Comparison of ENCODE assay signal across 15 cellular contexts in genomic region chr4:146442801-146443200, GRCh38.
DNase-seq lines count a peak whose midpoint lies in the region; ATAC-seq and TF ChIP-seq lines count a peak whose summit lies in the region.
"Had no signal": no experiment of that assay in that cellular context is flagged by ENCODE, and none has a peak within 500 bp of the region (broad histone marks: within the 10 kb centered on the region; RNA-seq: fewer than 3 reads in every experiment).

No MANE protein-coding gene starts in this region.

- no peak overlapping the region for H2AFZ ChIP-seq in GM23338
- no peak overlapping the region for H2AFZ ChIP-seq in SK-N-SH (ENCODE audit: low read depth)
- no peak overlapping the region for H2AFZ ChIP-seq in smooth muscle cell (ENCODE audit: low read depth)
- H2AFZ ChIP-seq: parathyroid adenoma had no signal

- TF ChIP-seq CTCF in GM23338 (conservative IDR thresholded peaks at IDR 0.05; ENCODE audit: low read depth in 2 of 2) (no peak), SK-N-SH (IDR thresholded peaks at IDR 0.05) (no peak), fibroblast of mammary gland (conservative IDR thresholded peaks at IDR 0.05; ENCODE audit: control insufficient read depth, insufficient read depth, low read depth, low read length) (no peak), smooth muscle cell (IDR thresholded peaks at IDR 0.05; ENCODE audit: borderline replicate concordance, insufficient read depth, poor library complexity, severe bottlenecking) (no peak)

- H3K9ac ChIP-seq in SK-N-SH: no peak overlapping the region
- H3K9ac ChIP-seq in smooth muscle cell (ENCODE audit: low read depth): no peak overlapping the region
- H3K9ac ChIP-seq: parathyroid adenoma had no signal

- H3K9me2 ChIP-seq in GM23338 (ENCODE audit: insufficient read depth) (no peaks in the 10 kb centered on the region), SK-N-SH (no peaks in the 10 kb centered on the region)

- H3K27me3 Mint-ChIP-seq in GM23338 (ENCODE audit: insufficient read depth, low read depth, poor library complexity): peaks cover 5% of the 10 kb centered on the region
- H3K27me3 Mint-ChIP-seq: activated naive CD8-positive, alpha-beta T cell treated with anti-CD3 and anti-CD28 coated beads, Interleukin-2, amount 10 ng/mL, durations not matched to agents 7 days and 5 days; activated T-cell treated with anti-CD3 and anti-CD28 coated beads, Interleukin-2, amount 50 U/mL, for 24 hours; CD4-positive, CD25-positive, alpha-beta regulatory T cell; stimulated activated naive CD8-positive, alpha-beta T cell treated with anti-CD3 and anti-CD28 coated beads, Interleukin-15, amount 100 ng/mL, for 72 hours had no signal

- CTCF ChIA-PET in SK-N-SH (lab: Yijun Ruan, JAX): interaction anchor here (1.1 to 1.4 kb wide), 2 partner anchors 9 to 206 kb away, joined by 3 read pairs; no protein-coding TSS in a partner anchor

- no peak for ATAC-seq in GM23338
- ATAC-seq: left lobe of liver; stimulated activated naive CD8-positive, alpha-beta T cell treated with anti-CD3 and anti-CD28 coated beads, Interleukin-15, amount 100 ng/mL, for 72 hours had no signal

- H3K27ac ChIP-seq in GM23338 (ENCODE audit: low read depth) (no peak overlapping the region), SK-N-SH (ENCODE audit: low read depth in 2 of 2, low read length in 1 of 2) (no peak overlapping the region), smooth muscle cell (ENCODE audit: low read depth) (peak overlapping the region; percentile 22)
- H3K27ac ChIP-seq: parathyroid adenoma had no signal

- H4K20me1 ChIP-seq in GM23338 (replicated peaks; ENCODE audit: insufficient read depth) (no peaks in the 10 kb centered on the region), SK-N-SH (ENCODE audit: insufficient read depth) (no peaks in the 10 kb centered on the region), smooth muscle cell (ENCODE audit: low read depth) (no peaks in the 10 kb centered on the region)

- peak overlapping the region; percentile 85 for H3K27ac Mint-ChIP-seq in GM23338
- H3K27ac Mint-ChIP-seq: activated naive CD8-positive, alpha-beta T cell treated with anti-CD3 and anti-CD28 coated beads, Interleukin-2, amount 10 ng/mL, durations not matched to agents 7 days and 5 days; activated T-cell treated with anti-CD3 and anti-CD28 coated beads, Interleukin-2, amount 50 U/mL, for 24 hours; CD4-positive, CD25-positive, alpha-beta regulatory T cell; stimulated activated naive CD8-positive, alpha-beta T cell treated with anti-CD3 and anti-CD28 coated beads, Interleukin-15, amount 100 ng/mL, for 72 hours had no signal

- H3K4me3 ChIP-seq in GM23338 (no peak overlapping the region), SK-N-SH (ENCODE audit: low read depth in 2 of 2, low read length in 1 of 2) (no peak overlapping the region), fibroblast of mammary gland (ENCODE audit: control insufficient read depth, low read depth, low read length) (no peak overlapping the region), smooth muscle cell (no peak overlapping the region)

- WGBS in SK-N-SH (ENCODE audit: low lambda C conversion rate): 30% methylated on average over 1 of the region's 1 CpG
- WGBS in smooth muscle cell (ENCODE audit: low lambda C conversion rate): 30% methylated on average over 1 of the region's 1 CpG

- TF ChIP-seq EP300 in SK-N-SH (IDR thresholded peaks at IDR 0.05; ENCODE audit: borderline replicate concordance in 1 of 2, low read depth in 1 of 2, low read length in 1 of 2): no peak

- no peaks in the 10 kb centered on the region; the same call in 2 of the 3 replicates for H3K9me3 Mint-ChIP-seq in GM23338
- H3K9me3 Mint-ChIP-seq: CD4-positive, CD25-positive, alpha-beta regulatory T cell had no signal

- H3K4me1 ChIP-seq in GM23338 (ENCODE audit: insufficient read depth): peaks cover 14% of the 10 kb centered on the region
- peaks cover 3 to 29% of the 10 kb centered on the region in 2 experiments; a peak in 3 of 4 replicates for H3K4me1 ChIP-seq in SK-N-SH (ENCODE audit: control insufficient read depth in 1 of 2, insufficient read depth in 2 of 2, low read depth in 1 of 2, low read length in 1 of 2)
- no peaks in the 10 kb centered on the region for H3K4me1 ChIP-seq in smooth muscle cell (ENCODE audit: low read depth)
- H3K4me1 ChIP-seq: parathyroid adenoma had no signal

- DNase-seq in GM23338 (ENCODE audit: low spot score) (no peak), SK-N-SH (no peak), fibroblast of mammary gland (ENCODE audit: low read depth) (peak; percentile 70), smooth muscle cell (lab: John Stamatoyannopoulos, UW; ENCODE audit: unreplicated experiment) (no peak), NCI-H128 (lab: John Stamatoyannopoulos, UW; ENCODE audit: unreplicated experiment) (no peak), DMS53 (lab: John Stamatoyannopoulos, UW) (no peak)
- no peak for DNase-seq in activated T-cell treated with anti-CD3 and anti-CD28 coated beads, Interleukin-2, amount 50 U/mL, for 1 hour
- DNase-seq: activated CD4-positive, alpha-beta T cell treated with anti-CD3 and anti-CD28 coated beads, Interleukin-2, amount 50 U/mL, for 1 hour; activated naive CD8-positive, alpha-beta T cell treated with anti-CD3 and anti-CD28 coated beads, Interleukin-2, amount 10 ng/mL, durations not matched to agents 7 days and 5 days; activated T-cell treated with anti-CD3 and anti-CD28 coated beads, Interleukin-2, amount 50 U/mL, for 24 hours; CD4-positive, CD25-positive, alpha-beta regulatory T cell; SHP77 treated with DMSO at 0.1 percent for 48 hours; stimulated activated naive CD8-positive, alpha-beta T cell treated with anti-CD3 and anti-CD28 coated beads, Interleukin-15, amount 100 ng/mL, for 72 hours had no signal

- no peaks in the 10 kb centered on the region for H3K79me2 ChIP-seq in GM23338 (replicated peaks; ENCODE audit: insufficient read depth)
- H3K79me2 ChIP-seq in SK-N-SH (ENCODE audit: insufficient read depth): no peaks in the 10 kb centered on the region
- no peaks in the 10 kb centered on the region for H3K79me2 ChIP-seq in smooth muscle cell (ENCODE audit: low read depth)
- H3K79me2 ChIP-seq: parathyroid adenoma had no signal

- H3K4me2 ChIP-seq in GM23338: 0 out of 2 replicates have a peak overlapping the region, but pooled peaks have one; percentile 18
- H3K4me2 ChIP-seq in SK-N-SH: no peak overlapping the region
- peak overlapping the region; percentile 62 for H3K4me2 ChIP-seq in smooth muscle cell

- H3K9me3 ChIP-seq in SK-N-SH (no peaks in the 10 kb centered on the region), smooth muscle cell (replicated peaks; ENCODE audit: low read depth) (no peaks in the 10 kb centered on the region)

- no peak overlapping the region for H3K4me3 Mint-ChIP-seq in GM23338
- H3K4me3 Mint-ChIP-seq: activated naive CD8-positive, alpha-beta T cell treated with anti-CD3 and anti-CD28 coated beads, Interleukin-2, amount 10 ng/mL, durations not matched to agents 7 days and 5 days; activated T-cell treated with anti-CD3 and anti-CD28 coated beads, Interleukin-2, amount 50 U/mL, for 24 hours; stimulated activated naive CD8-positive, alpha-beta T cell treated with anti-CD3 and anti-CD28 coated beads, Interleukin-15, amount 100 ng/mL, for 72 hours had no signal

- H3K4me1 Mint-ChIP-seq in GM23338: peaks cover 20% of the 10 kb centered on the region
- H3K4me1 Mint-ChIP-seq: activated naive CD8-positive, alpha-beta T cell treated with anti-CD3 and anti-CD28 coated beads, Interleukin-2, amount 10 ng/mL, durations not matched to agents 7 days and 5 days had no signal

- no peaks in the 10 kb centered on the region; the same call in 2 of the 3 replicates for H3K36me3 Mint-ChIP-seq in GM23338 (ENCODE audit: low read depth)

- no peak for TF ChIP-seq RAD21 in SK-N-SH (IDR thresholded peaks at IDR 0.05; ENCODE audit: low read length)

- H3K27me3 ChIP-seq in GM23338 (ENCODE audit: insufficient read depth) (no peaks in the 10 kb centered on the region), SK-N-SH (ENCODE audit: insufficient read depth) (no peaks in the 10 kb centered on the region), smooth muscle cell (ENCODE audit: low read depth) (no peaks in the 10 kb centered on the region)

- POLR2A ChIA-PET in SK-N-SH (lab: Yijun Ruan, JAX): no interaction called here

- H3F3A ChIP-seq in GM23338 (replicated peaks; ENCODE audit: low read depth): no peaks in the 10 kb centered on the region
- H3F3A ChIP-seq in SK-N-SH (replicated peaks; ENCODE audit: insufficient read depth): no peaks in the 10 kb centered on the region
- H3F3A ChIP-seq in smooth muscle cell (ENCODE audit: low read depth): no peaks in the 10 kb centered on the region

- no peaks in the 10 kb centered on the region for H3K36me3 ChIP-seq in GM23338 (ENCODE audit: insufficient read depth)
- H3K36me3 ChIP-seq in SK-N-SH (replicated peaks in 1 of 2; ENCODE audit: control insufficient read depth in 1 of 2, insufficient read depth in 2 of 2, low read length in 1 of 2): no peaks in the 10 kb centered on the region
- no peaks in the 10 kb centered on the region for H3K36me3 ChIP-seq in smooth muscle cell (ENCODE audit: low read depth)

TF ChIP-seq in GM23338, 12 proteins besides CTCF, POLR2A, EP300 and RAD21:
- no peak for TF ChIP-seq CREB1 (CRISPR knock-in tag; IDR thresholded peaks at IDR 0.05; ENCODE audit: low read depth)
- TF ChIP-seq POLR2AphosphoS5 (IDR thresholded peaks at IDR 0.05; ENCODE audit: low read depth): no peak
- TF ChIP-seq, protein P1, sequence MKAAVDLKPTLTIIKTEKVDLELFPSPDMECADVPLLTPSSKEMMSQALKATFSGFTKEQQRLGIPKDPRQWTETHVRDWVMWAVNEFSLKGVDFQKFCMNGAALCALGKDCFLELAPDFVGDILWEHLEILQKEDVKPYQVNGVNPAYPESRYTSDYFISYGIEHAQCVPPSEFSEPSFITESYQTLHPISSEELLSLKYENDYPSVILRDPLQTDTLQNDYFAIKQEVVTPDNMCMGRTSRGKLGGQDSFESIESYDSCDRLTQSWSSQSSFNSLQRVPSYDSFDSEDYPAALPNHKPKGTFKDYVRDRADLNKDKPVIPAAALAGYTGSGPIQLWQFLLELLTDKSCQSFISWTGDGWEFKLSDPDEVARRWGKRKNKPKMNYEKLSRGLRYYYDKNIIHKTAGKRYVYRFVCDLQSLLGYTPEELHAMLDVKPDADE (IDR thresholded peaks at IDR 0.05): no peak

TF ChIP-seq in SK-N-SH, 30 proteins besides CTCF, POLR2A, EP300 and RAD21 (continues in another document):
- TF ChIP-seq FOSL2 (IDR thresholded peaks at IDR 0.05; ENCODE audit: borderline replicate concordance, low read depth) (peak; percentile 40; the same call in 1 of the 2 replicates), RFX5 (IDR thresholded peaks at IDR 0.05; ENCODE audit: low read length) (no peak), TCF12 (IDR thresholded peaks at IDR 0.05) (peak; percentile 26; the same call in 1 of the 2 replicates), NRF1 (IDR thresholded peaks at IDR 0.05; ENCODE audit: low read depth, low read length) (no peak), RCOR1 (IDR thresholded peaks at IDR 0.05; ENCODE audit: low read length) (no peak)
